Comparison of ENCODE assay signal across 8 cellular contexts in the genomic region with DNA sequence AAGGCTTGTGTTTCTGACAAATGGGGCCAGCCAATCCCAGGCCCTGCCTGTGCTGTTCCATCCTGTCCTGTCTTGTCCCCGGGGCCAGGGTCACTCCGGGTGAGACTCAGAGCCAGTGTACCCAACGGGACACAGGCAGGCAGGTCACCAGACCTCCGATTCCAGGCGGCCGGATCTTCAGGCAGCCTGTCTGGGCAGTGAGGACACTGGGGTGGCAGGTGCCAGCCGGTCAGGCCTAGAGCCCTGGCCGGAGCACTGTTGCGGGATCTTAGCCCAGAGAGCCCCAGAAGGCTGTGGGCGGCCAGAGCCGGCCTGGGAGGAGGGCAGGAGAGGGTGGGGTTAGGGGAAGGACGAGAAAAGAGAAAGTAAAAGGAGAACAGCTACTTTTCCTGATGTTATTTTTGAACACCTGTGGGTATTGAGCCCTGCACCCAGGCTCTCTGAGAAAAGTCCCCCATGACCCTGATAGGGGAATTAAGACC. TPM values are rescaled to one million over a fixed set of nuclear protein-coding genes. Genes with fewer than 3 reads are reported as not detected.
DNase-seq lines count a peak whose midpoint lies in the region; ATAC-seq and TF ChIP-seq lines count a peak whose summit lies in the region.

No MANE protein-coding gene starts in this region.

- H3K36me3 Mint-ChIP-seq in activated CD4-positive, alpha-beta memory T cell treated with anti-CD3 and anti-CD28 coated beads for 36 hours, result no peaks in the 10 kb centered on the region

- peaks cover 40% of the 10 kb centered on the region for H3K4me1 Mint-ChIP-seq in activated CD4-positive, alpha-beta memory T cell treated with anti-CD3 and anti-CD28 coated beads for 36 hours (ENCODE audit: low read depth)

- peak overlapping the region; percentile 57 for H3K4me3 ChIP-seq in GM12864 (ENCODE audit: low read depth, low read length)

- TF ChIP-seq CTCF in GM12864 (IDR thresholded peaks at IDR 0.05; ENCODE audit: low read depth, low read length, missing control alignments), result no peak

- peak overlapping the region; percentile 85 for H3K27ac Mint-ChIP-seq in activated CD4-positive, alpha-beta memory T cell treated with anti-CD3 and anti-CD28 coated beads for 36 hours

- H3K4me3 Mint-ChIP-seq in activated CD4-positive, alpha-beta memory T cell treated with anti-CD3 and anti-CD28 coated beads for 36 hours, result peak overlapping the region; percentile 58

- DNase-seq in GM12864 (ENCODE audit: low read depth) (no peak), Right ventricle myocardium superior (peak; percentile 91), putamen (ENCODE audit: low spot score) (peak; percentile 49), NCI-H446 (lab: John Stamatoyannopoulos, UW) (no peak), NCI-H1417 treated with DMSO at 0.1 percent for 48 hours (lab: John Stamatoyannopoulos, UW) (no peak), SKM-1 (lab: John Stamatoyannopoulos, UW; ENCODE audit: unreplicated experiment) (no peak)
- DNase-seq in activated CD4-positive, alpha-beta memory T cell treated with anti-CD3 and anti-CD28 coated beads for 36 hours, result no peak

- intact Hi-C loops in activated CD4-positive, alpha-beta memory T cell treated with anti-CD3 and anti-CD28 coated beads for 36 hours (cut with micrococcal nuclease), result loop anchor here (2.0 kb wide), 1 partner anchor 161 kb away; no protein-coding TSS in a partner anchor
- intact Hi-C loops in Right ventricle myocardium superior (cut with DNase I), result loop anchor here (2.0 kb wide), 1 partner anchor 63 kb away; no protein-coding TSS in a partner anchor

- no peaks in the 10 kb centered on the region for H3K9me3 Mint-ChIP-seq in activated CD4-positive, alpha-beta memory T cell treated with anti-CD3 and anti-CD28 coated beads for 36 hours

- H3K27me3 Mint-ChIP-seq in activated CD4-positive, alpha-beta memory T cell treated with anti-CD3 and anti-CD28 coated beads for 36 hours, result no peaks in the 10 kb centered on the region

- ATAC-seq in HG02623 (IDR thresholded peaks at IDR 0.05; ENCODE audit: unreplicated experiment) (peak; percentile 26), Right ventricle myocardium superior (ENCODE audit: poor library complexity) (peak; percentile 52)

- POLR2A ChIA-PET in activated CD4-positive, alpha-beta memory T cell treated with anti-CD3 and anti-CD28 coated beads for 36 hours (lab: Charles Lee), result interaction anchor here (1.0 to 1.3 kb wide), 2 partner anchors 37 to 145 kb away, joined by 3 to 5 read pairs; no protein-coding TSS in a partner anchor

- CTCF ChIA-PET in activated CD4-positive, alpha-beta memory T cell treated with anti-CD3 and anti-CD28 coated beads for 36 hours (lab: Charles Lee), result interaction anchor here (0.7 to 3.1 kb wide), 18 partner anchors 13 to 223 kb away, joined by 3 to 32 read pairs (median 4); partner anchors contain the start of gene RNF216

RNA-seq across cellular contexts. Expression of gene ACTB, which starts 27.6 kb away (rescaled TPM):
- 1,000 to 10,000 TPM; 9,547 to 9,912 TPM for total RNA-seq in activated CD4-positive, alpha-beta memory T cell treated with anti-CD3 and anti-CD28 coated beads for 36 hours
- total RNA-seq in Right ventricle myocardium superior, result 689 TPM

RNA-seq across cellular contexts. Expression of gene FSCN1, which starts 34.7 kb away (rescaled TPM):
- total RNA-seq in activated CD4-positive, alpha-beta memory T cell treated with anti-CD3 and anti-CD28 coated beads for 36 hours, result 10 to 100 TPM in 1 of 2 experiments, 1 to 10 TPM in 1; 9.2 to 10.9 TPM
- total RNA-seq in Right ventricle myocardium superior, result 9.7 TPM

RNA-seq across cellular contexts. Expression of gene FBXL18, which starts 44.4 kb away (rescaled TPM):
- 1 to 10 TPM; 8.1 to 8.2 TPM for total RNA-seq in activated CD4-positive, alpha-beta memory T cell treated with anti-CD3 and anti-CD28 coated beads for 36 hours
- 4.9 TPM for total RNA-seq in Right ventricle myocardium superior

Comparison
In these comparisons a context has a peak if more than half of its experiments do, and no peak if none do; other contexts are left out.
1. DNase-seq: peak in Right ventricle myocardium superior (single experiment) and putamen (single experiment); none in GM12864 (single experiment), activated CD4-positive, alpha-beta memory T cell treated with anti-CD3 and anti-CD28 coated beads for 36 hours (single experiment), NCI-H446 (0 of 2), NCI-H1417 treated with DMSO at 0.1 percent for 48 hours (single experiment) and SKM-1 (single experiment).
2. RNA of gene ACTB, which starts 27.6 kb away (total RNA-seq): 9,547 to 9,912 TPM in activated CD4-positive, alpha-beta memory T cell treated with anti-CD3 and anti-CD28 coated beads for 36 hours; 689 TPM in Right ventricle myocardium superior (single experiment); every median in the first group is over 10 times any median in the second.